ENCODE assay signal across 13 cellular contexts in genomic region chr12:27541031-27541719, GRCh38. TPM values are rescaled to one million over a fixed set of nuclear protein-coding genes. Genes with fewer than 3 reads are reported as not detected.
DNase-seq lines count a peak whose midpoint lies in the region; ATAC-seq and TF ChIP-seq lines count a peak whose summit lies in the region.
"Had no signal": no experiment of that assay in that cellular context is flagged by ENCODE, and none has a peak within 500 bp of the region (broad histone marks: within the 10 kb centered on the region; RNA-seq: fewer than 3 reads in every experiment).

No MANE protein-coding gene starts in this region.

- H3K36me3 Mint-ChIP-seq in HFFc6 (ENCODE audit: low read depth): peaks cover 26% of the 10 kb centered on the region
- H3K36me3 Mint-ChIP-seq: CD14-positive monocyte had no signal

- H3K9me3 Mint-ChIP-seq in HFFc6: no peaks in the 10 kb centered on the region

- ATAC-seq in HG02588 (IDR thresholded peaks at IDR 0.05; ENCODE audit: unreplicated experiment): no peak

- peaks cover 2% of the 10 kb centered on the region for H4K20me1 ChIP-seq in hepatocyte (ENCODE audit: insufficient read depth, poor library complexity, severe bottlenecking)

- H3K9me3 ChIP-seq in hepatocyte (ENCODE audit: low read depth): no peaks in the 10 kb centered on the region
- H3K9me3 ChIP-seq in suprapubic skin: no peaks in the 10 kb centered on the region
- H3K9me3 ChIP-seq in prostate gland: no peaks in the 10 kb centered on the region

- peaks cover 73% of the 10 kb centered on the region for H3K4me1 Mint-ChIP-seq in HFFc6 (ENCODE audit: low read depth)

- H3K4me3 ChIP-seq in hepatocyte (no peak overlapping the region), suprapubic skin (no peak overlapping the region), prostate gland (no peak overlapping the region)

- intact Hi-C loops in prostate gland (cut with DNase I): loop anchor here (10.0 kb wide), 1 partner anchor 74 kb away; no protein-coding TSS in a partner anchor

- H3K79me2 ChIP-seq in hepatocyte: peaks cover 85% of the 10 kb centered on the region

- H3K4me1 ChIP-seq in hepatocyte (ENCODE audit: insufficient read depth): peaks cover 13% of the 10 kb centered on the region
- peaks cover 50% of the 10 kb centered on the region for H3K4me1 ChIP-seq in suprapubic skin
- no peaks in the 10 kb centered on the region for H3K4me1 ChIP-seq in prostate gland (replicated peaks)

- TF ChIP-seq CTCF in HFFc6 (IDR thresholded peaks at IDR 0.05): no peak
- no peak for TF ChIP-seq CTCF in VCaP (conservative IDR thresholded peaks at IDR 0.05)
- TF ChIP-seq CTCF in hepatocyte (IDR thresholded peaks at IDR 0.05; ENCODE audit: poor library complexity): no peak
- TF ChIP-seq CTCF in suprapubic skin (IDR thresholded peaks at IDR 0.05): no peak
- no peak for TF ChIP-seq CTCF in prostate gland (IDR thresholded peaks at IDR 0.05)

- no peak overlapping the region; the same call in 1 of the 2 replicates for H3K4me3 Mint-ChIP-seq in HFFc6
- H3K4me3 Mint-ChIP-seq: brain, CD14-positive monocyte had no signal

- H3K27me3 ChIP-seq in hepatocyte (no peaks in the 10 kb centered on the region), suprapubic skin (no peaks in the 10 kb centered on the region), prostate gland (replicated peaks; ENCODE audit: insufficient read depth) (no peaks in the 10 kb centered on the region)

- no peak for TF ChIP-seq EP300 in suprapubic skin (IDR thresholded peaks at IDR 0.05)

- H3K4me2 ChIP-seq in hepatocyte: no peak overlapping the region

- H3K27ac ChIP-seq in VCaP: peak overlapping the region; percentile 90
- peak overlapping the region; percentile 11 for H3K27ac ChIP-seq in hepatocyte
- H3K27ac ChIP-seq in suprapubic skin: peak overlapping the region; percentile 20
- no peak overlapping the region for H3K27ac ChIP-seq in prostate gland

- H3K36me3 ChIP-seq in hepatocyte (replicated peaks; ENCODE audit: insufficient read depth, low read depth) (no peaks in the 10 kb centered on the region), suprapubic skin (peaks cover under 1% of the 10 kb centered on the region), prostate gland (no peaks in the 10 kb centered on the region)

- DNase-seq in HFFc6 (no peak), hepatocyte (ENCODE audit: low spot score) (no peak), suprapubic skin (ENCODE audit: low spot score in 2 of 2) (no peak), prostate gland (ENCODE audit: low spot score) (no peak)
- DNase-seq in NK-92 treated with Interleukin-12 subunit alpha and Interleukin-12 subunit beta, amount 100 ng/mL, for 24 hours (lab: John Stamatoyannopoulos, UW): no peak
- DNase-seq: KBM-7, NCI-H1105 treated with DMSO at 0.1 percent for 48 hours, NCI-H2227 treated with DMSO at 0.1 percent for 48 hours, substantia nigra had no signal

- H3K9me2 ChIP-seq in hepatocyte (replicated peaks; ENCODE audit: insufficient read depth): no peaks in the 10 kb centered on the region

- H3K27ac Mint-ChIP-seq in HFFc6: peak overlapping the region; percentile 83
- H3K27ac Mint-ChIP-seq: brain, CD14-positive monocyte had no signal

- no peaks in the 10 kb centered on the region for H3K27me3 Mint-ChIP-seq in HFFc6 (ENCODE audit: insufficient read depth)
- H3K27me3 Mint-ChIP-seq: brain had no signal

- no peak overlapping the region for H2AFZ ChIP-seq in hepatocyte

- TF ChIP-seq POLR2A in suprapubic skin (IDR thresholded peaks at IDR 0.05) (no peak), prostate gland (IDR thresholded peaks at IDR 0.05) (no peak)

- 79% methylated on average over 8 of the region's 8 CpGs for WGBS in hepatocyte (ENCODE audit: low lambda C conversion rate, missing lambda C conversion rate)
- WGBS in suprapubic skin: 67% methylated on average over 8 of the region's 8 CpGs
- WGBS in prostate gland: 81% methylated on average over 8 of the region's 8 CpGs

RNA-seq across cellular contexts. Expression of gene PPFIBP1, which starts 17.2 kb away (rescaled TPM):
- total RNA-seq in HFFc6 (2021; fragmentation: NEBNext Ultra II Directional; extraction: Animal tissue kit (Norgen Biotek cat#: 25700)): 100 to 1,000 TPM in 2 of 6 experiments, 10 to 100 TPM in 4; 79.1 to 104 (median 92.0) TPM
- total RNA-seq in hepatocyte: 38.6 and 42.4 TPM in 2 replicates
- polyA plus RNA-seq in hepatocyte: 23.9 and 26.1 TPM in 2 replicates
- total RNA-seq in suprapubic skin: 100 to 1,000 TPM in 1 of 4 donors, 10 to 100 TPM in 3; 48.6 to 148 (median 74.8) TPM
- total RNA-seq in prostate gland: 100 to 1,000 TPM in 1 of 2 donors, 10 to 100 TPM in 1; 61.3 to 121 TPM

Comparison
In these comparisons a context has a peak if more than half of its experiments do, and no peak if none do; other contexts are left out.
1. H3K27ac ChIP-seq: peak in VCaP (single experiment), hepatocyte (single experiment) and suprapubic skin (single experiment); none in prostate gland (0 of 2).